Comparison of ENCODE assay signal across 8 cellular contexts in genomic region chr12:51023625-51024395, GRCh38. TPM values are rescaled to one million over a fixed set of nuclear protein-coding genes. Genes with fewer than 3 reads are reported as not detected.
A peak's percentile ranks its signal among the peaks of the same experiment; 100 is the strongest.
DNase-seq lines count a peak whose midpoint lies in the region; ATAC-seq and TF ChIP-seq lines count a peak whose summit lies in the region.

No MANE protein-coding gene starts in this region.

- no peak overlapping the region for H3K27ac ChIP-seq in SJCRH30
- H3K27ac ChIP-seq in esophagus muscularis mucosa (replicated peaks in 1 of 4): peak overlapping the region; percentile 86 to 96 (median 90)

- ATAC-seq in GM21367 (IDR thresholded peaks at IDR 0.05; ENCODE audit: unreplicated experiment) (no peak), GM19023 (IDR thresholded peaks at IDR 0.05; ENCODE audit: unreplicated experiment) (no peak)

- no peak for DNase-seq in SJCRH30
- no peak for DNase-seq in esophagus muscularis mucosa (ENCODE audit: extremely low spot score)
- no peak for DNase-seq in retinal pigment epithelial cell (ENCODE audit: low read depth)
- no peak for DNase-seq in mucosa of gallbladder (ENCODE audit: low spot score)
- no peak for DNase-seq in HuH-7 (ENCODE audit: low spot score)

- no peak for TF ChIP-seq CTCF in esophagus muscularis mucosa (IDR thresholded peaks at IDR 0.05)
- no peak for TF ChIP-seq CTCF in retinal pigment epithelial cell (conservative IDR thresholded peaks at IDR 0.05; ENCODE audit: low read depth, low read length)

- no peaks in the 10 kb centered on the region for H3K36me3 ChIP-seq in ES-I3 (ENCODE audit: insufficient read depth, low read length)
- H3K36me3 ChIP-seq in SJCRH30: peaks cover 4% of the 10 kb centered on the region; the same call in 1 of the 2 replicates
- no peaks in the 10 kb centered on the region for H3K36me3 ChIP-seq in esophagus muscularis mucosa

- H3K27me3 ChIP-seq in SJCRH30 (no peaks in the 10 kb centered on the region), esophagus muscularis mucosa (no peaks in the 10 kb centered on the region)

- H3K9ac ChIP-seq in ES-I3 (ENCODE audit: low read depth, low read length): peak overlapping the region; percentile 88

- TF ChIP-seq EP300 in esophagus muscularis mucosa (IDR thresholded peaks at IDR 0.05): no peak

- H3K4me3 ChIP-seq in SJCRH30 (peak overlapping the region; percentile 86), esophagus muscularis mucosa (peak overlapping the region; percentile 71 to 94 (median 82)), retinal pigment epithelial cell (ENCODE audit: low read length) (peak overlapping the region; percentile 79)

- no peaks in the 10 kb centered on the region for H3K9me3 ChIP-seq in ES-I3 (ENCODE audit: control insufficient read depth, insufficient read depth, low read length)
- no peaks in the 10 kb centered on the region for H3K9me3 ChIP-seq in SJCRH30 (replicated peaks)
- H3K9me3 ChIP-seq in esophagus muscularis mucosa: no peaks in the 10 kb centered on the region

- 73% methylated on average over 4 of the region's 4 CpGs for WGBS in esophagus muscularis mucosa

- H3K4me1 ChIP-seq in ES-I3 (ENCODE audit: insufficient read depth, low read length) (peaks cover 11% of the 10 kb centered on the region), SJCRH30 (peaks cover 9% of the 10 kb centered on the region), esophagus muscularis mucosa (peaks cover 17 to 56% (median 42%) of the 10 kb centered on the region in 4 donors)

- intact Hi-C loops in esophagus muscularis mucosa (cut with DNase I): loop anchor here (5.0 kb wide), 1 partner anchor 37 kb away; no protein-coding TSS in a partner anchor

- TF ChIP-seq POLR2A in esophagus muscularis mucosa (IDR thresholded peaks at IDR 0.05; ENCODE audit: low read depth): no peak

RNA-seq across cellular contexts. Expression of gene SLC11A2, which starts 2.4 kb away (rescaled TPM):
- total RNA-seq in SJCRH30 (2014; rRNA removed; shearing (Covaris generic)): 76.4 and 78.5 TPM in 2 replicates
- total RNA-seq in esophagus muscularis mucosa (10 to 100 TPM; 29.7 to 33.0 (median 31.7) TPM), mucosa of gallbladder (56.1 TPM)

RNA-seq across cellular contexts. Expression of gene LETMD1, which starts 24.3 kb away (rescaled TPM):
- 40.8 and 53.4 TPM in 2 replicates for total RNA-seq in SJCRH30 (2014; rRNA removed; shearing (Covaris generic))
- total RNA-seq in esophagus muscularis mucosa: 10 to 100 TPM; 35.6 to 43.2 (median 42.1) TPM
- 64.0 TPM for total RNA-seq in mucosa of gallbladder

RNA-seq across cellular contexts. Expression of gene CSRNP2, which starts 59.6 kb away (rescaled TPM):
- 85.3 and 92.5 TPM in 2 replicates for total RNA-seq in SJCRH30 (2014; rRNA removed; shearing (Covaris generic))
- 10 to 100 TPM; 20.3 to 31.5 (median 25.5) TPM for total RNA-seq in esophagus muscularis mucosa
- total RNA-seq in mucosa of gallbladder: 32.5 TPM
